Comparison of ENCODE assay signal across 25 cellular contexts in genomic region chr7:145478551-145478950, GRCh38.
"Had no signal": no experiment of that assay in that cellular context is flagged by ENCODE, and none has a peak within 500 bp of the region (broad histone marks: within the 10 kb centered on the region; RNA-seq: fewer than 3 reads in every experiment).

No MANE protein-coding gene starts in this region.

- H3K4me1 ChIP-seq: ascending aorta, breast epithelium had no signal

- H3K9me3 ChIP-seq: ascending aorta, breast epithelium had no signal

- DNase-seq: activated CD4-positive, alpha-beta memory T cell treated with anti-CD3 and anti-CD28 coated beads for 36 hours; activated CD4-positive, alpha-beta T cell treated with anti-CD3 and anti-CD28 coated beads for 36 hours; activated CD4-positive, alpha-beta T cell treated with anti-CD3 and anti-CD28 coated beads, Interleukin-2, amount 10 ng/mL, durations not matched to agents 24 days and 14 days; activated CD4-positive, CD25-positive, alpha-beta regulatory T cell; activated CD4-positive, CD25-positive, alpha-beta regulatory T cell treated with anti-CD3 and anti-CD28 coated beads, Interleukin-2, amount 50 U/mL, for 72 hours; activated CD8-positive, alpha-beta memory T cell treated with anti-CD3 and anti-CD28 coated beads, Interleukin-2, amount 50 U/mL, for 48 hours; activated CD8-positive, alpha-beta T cell treated with anti-CD3 and anti-CD28 coated beads, Interleukin-2, amount 10 ng/mL, durations not matched to agents 7 days and 5 days; activated gamma-delta T cell; activated naive CD4-positive, alpha-beta T cell; activated naive CD4-positive, alpha-beta T cell treated with anti-CD3 and anti-CD28 coated beads, Interleukin-2, amount 10 ng/mL, durations not matched to agents 7 days and 5 days; activated naive CD8-positive, alpha-beta T cell treated with anti-CD3 and anti-CD28 coated beads, Interleukin-2, amount 10 ng/mL, durations not matched to agents 7 days and 5 days; activated T-cell treated with anti-CD3 and anti-CD28 coated beads for 4 hours; activated T-cell treated with anti-CD3 and anti-CD28 coated beads, Interleukin-2, amount 50 U/mL, for 24 hours; activated T-cell treated with anti-CD3 and anti-CD28 coated beads, Interleukin-2, amount 50 U/mL, for 72 hours; dorsolateral prefrontal cortex; effector memory CD4-positive, alpha-beta T cell; endodermal cell; foreskin fibroblast; head of caudate nucleus; T-helper 17 cell had no signal

- H3K27ac ChIP-seq: ascending aorta, breast epithelium, cardiac muscle cell, coronary artery, dorsolateral prefrontal cortex had no signal

- H3K36me3 ChIP-seq: ascending aorta, breast epithelium, cardiac muscle cell had no signal

- H3K4me3 ChIP-seq: ascending aorta, breast epithelium, cardiac muscle cell, coronary artery, dorsolateral prefrontal cortex had no signal

- FAIRE-seq: frontal cortex had no signal

- H3K27me3 ChIP-seq: ascending aorta, breast epithelium, cardiac muscle cell, dorsolateral prefrontal cortex had no signal
